10 cellular contexts compared by ENCODE assay signal in the genomic region with DNA sequence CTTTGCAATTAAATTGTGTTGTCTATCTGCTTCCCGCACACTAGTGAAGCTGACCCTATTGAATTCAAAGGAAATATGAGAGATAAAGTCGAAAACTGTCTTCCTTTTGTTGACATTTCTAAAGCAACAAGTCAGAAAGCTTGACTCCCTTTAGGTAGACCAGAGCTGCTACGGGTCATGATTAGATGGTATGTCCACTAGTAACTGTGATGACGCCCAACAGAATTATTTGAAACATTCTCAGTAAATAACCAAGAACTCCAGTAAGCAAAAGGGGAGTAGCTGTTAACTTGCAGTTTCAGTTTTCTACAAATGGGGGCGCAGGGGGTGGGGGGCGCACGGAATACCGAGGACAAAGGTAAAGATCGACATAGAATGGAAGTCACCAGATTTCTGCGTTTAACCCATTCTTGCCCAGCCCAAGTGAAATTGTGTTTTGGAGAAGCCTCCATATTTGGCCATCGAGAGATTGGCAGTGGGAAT. TPM values are rescaled to one million over a fixed set of nuclear protein-coding genes. Genes with fewer than 3 reads are reported as not detected.
DNase-seq lines count a peak whose midpoint lies in the region; ATAC-seq and TF ChIP-seq lines count a peak whose summit lies in the region.
"Had no signal": no experiment of that assay in that cellular context is flagged by ENCODE, and none has a peak within 500 bp of the region (broad histone marks: within the 10 kb centered on the region; RNA-seq: fewer than 3 reads in every experiment).

No MANE protein-coding gene starts in this region.

- DNase-seq in cardiac muscle cell (ENCODE audit: low read depth in 1 of 2, low spot score in 1 of 2) (no peak), left ventricle myocardium superior (no peak), endodermal cell (peak; percentile 76), left lung (no peak), upper lobe of left lung (no peak), mucosa of gallbladder (ENCODE audit: low spot score) (no peak), body of pancreas (no peak)
- DNase-seq: activated T-cell treated with anti-CD3 and anti-CD28 coated beads, Interleukin-2, amount 50 U/mL, for 24 hours; RPMI8226 had no signal

- no peak overlapping the region for H3K27ac ChIP-seq in cardiac muscle cell
- H3K27ac ChIP-seq in endodermal cell (ENCODE audit: low read depth, low read length): no peak overlapping the region
- H3K27ac ChIP-seq in left lung: peak overlapping the region; percentile 29 to 46
- peak overlapping the region; percentile 37 to 84 (median 50) for H3K27ac ChIP-seq in upper lobe of left lung
- H3K27ac ChIP-seq in body of pancreas: no peak overlapping the region

- no peaks in the 10 kb centered on the region for H3K9me3 Mint-ChIP-seq in endodermal cell
- H3K9me3 Mint-ChIP-seq: activated T-cell treated with anti-CD3 and anti-CD28 coated beads, Interleukin-2, amount 50 U/mL, for 24 hours had no signal

- H3K4me1 Mint-ChIP-seq in endodermal cell: peaks cover 25% of the 10 kb centered on the region

- H3K4me3 Mint-ChIP-seq in endodermal cell: no peak overlapping the region
- H3K4me3 Mint-ChIP-seq: activated T-cell treated with anti-CD3 and anti-CD28 coated beads, Interleukin-2, amount 50 U/mL, for 24 hours had no signal

- H3K36me3 ChIP-seq in cardiac muscle cell (no peaks in the 10 kb centered on the region), endodermal cell (ENCODE audit: control insufficient read depth, insufficient read depth, low read length) (peaks cover 6% of the 10 kb centered on the region), left lung (no peaks in the 10 kb centered on the region), upper lobe of left lung (no peaks in the 10 kb centered on the region), body of pancreas (replicated peaks in 1 of 2; ENCODE audit: insufficient read depth in 1 of 2, low read depth in 2 of 2) (no peaks in the 10 kb centered on the region)

- H3K9ac ChIP-seq in endodermal cell (ENCODE audit: extremely low read depth, low read length, poor library complexity, severe bottlenecking): no peak overlapping the region

- H3K4me1 ChIP-seq in cardiac muscle cell (ENCODE audit: low read depth) (no peaks in the 10 kb centered on the region), endodermal cell (ENCODE audit: control insufficient read depth, insufficient read depth, low read length) (peaks cover 2% of the 10 kb centered on the region), left lung (peaks cover 23 to 43% of the 10 kb centered on the region in 2 donors), upper lobe of left lung (peaks cover 41 to 75% (median 62%) of the 10 kb centered on the region in 4 donors), body of pancreas (peaks cover 34% of the 10 kb centered on the region)

- no peak for TF ChIP-seq EP300 in upper lobe of left lung (IDR thresholded peaks at IDR 0.05)

- no peaks in the 10 kb centered on the region for H3K9me3 ChIP-seq in cardiac muscle cell (ENCODE audit: low read depth)
- no peaks in the 10 kb centered on the region for H3K9me3 ChIP-seq in endodermal cell (ENCODE audit: control insufficient read depth, low read length)
- H3K9me3 ChIP-seq in left lung: no peaks in the 10 kb centered on the region
- H3K9me3 ChIP-seq in upper lobe of left lung: no peaks in the 10 kb centered on the region
- no peaks in the 10 kb centered on the region for H3K9me3 ChIP-seq in body of pancreas

- no peaks in the 10 kb centered on the region for H3K27me3 Mint-ChIP-seq in endodermal cell (ENCODE audit: insufficient read depth)

- ATAC-seq in left ventricle myocardium superior (no peak), left lung (no peak), upper lobe of left lung (ENCODE audit: low FRiP score in 2 of 2) (no peak), GM18498 (IDR thresholded peaks at IDR 0.05; ENCODE audit: unreplicated experiment) (no peak), body of pancreas (no peak)

- H3K27me3 ChIP-seq in cardiac muscle cell (no peaks in the 10 kb centered on the region), endodermal cell (ENCODE audit: control insufficient read depth, insufficient read depth, low read length, poor library complexity, severe bottlenecking) (no peaks in the 10 kb centered on the region), left lung (no peaks in the 10 kb centered on the region), upper lobe of left lung (no peaks in the 10 kb centered on the region), body of pancreas (no peaks in the 10 kb centered on the region)

- TF ChIP-seq POLR2A in upper lobe of left lung (IDR thresholded peaks at IDR 0.05) (no peak), body of pancreas (IDR thresholded peaks at IDR 0.05) (no peak)

- intact Hi-C loops in left ventricle myocardium superior (cut with micrococcal nuclease): no loop called here
- intact Hi-C loops in left lung (cut with DNase I): no loop called here
- intact Hi-C loops in body of pancreas (cut with DNase I): no loop called here

- no peaks in the 10 kb centered on the region for H3K36me3 Mint-ChIP-seq in endodermal cell (ENCODE audit: low read depth)

- H3K4me3 ChIP-seq in cardiac muscle cell: no peak overlapping the region
- H3K4me3 ChIP-seq in endodermal cell (ENCODE audit: low read length): no peak overlapping the region
- no peak overlapping the region for H3K4me3 ChIP-seq in left lung
- no peak overlapping the region for H3K4me3 ChIP-seq in upper lobe of left lung
- H3K4me3 ChIP-seq in body of pancreas: no peak overlapping the region

- H3K27ac Mint-ChIP-seq in endodermal cell: no peak overlapping the region
- H3K27ac Mint-ChIP-seq: activated T-cell treated with anti-CD3 and anti-CD28 coated beads, Interleukin-2, amount 50 U/mL, for 24 hours had no signal

- TF ChIP-seq CTCF in cardiac muscle cell (IDR thresholded peaks at IDR 0.05; ENCODE audit: low read depth, low read length): peak; percentile 5
- TF ChIP-seq CTCF in endodermal cell (conservative IDR thresholded peaks at IDR 0.05): peak; percentile 48
- no peak for TF ChIP-seq CTCF in left lung (IDR thresholded peaks at IDR 0.05)
- no peak for TF ChIP-seq CTCF in upper lobe of left lung (IDR thresholded peaks at IDR 0.05)
- no peak for TF ChIP-seq CTCF in body of pancreas (IDR thresholded peaks at IDR 0.05)

- WGBS in endodermal cell (ENCODE audit: insufficient coverage in 1 of 2, insufficient read length in 1 of 2), 2 experiments: 55 to 61% methylated on average over 9 to 11 of the region's 11 CpGs
- WGBS in upper lobe of left lung, 2 donors: 63% methylated on average over 11 of the region's 11 CpGs
- WGBS in body of pancreas, 2 donors: 44 to 51% methylated on average over 11 of the region's 11 CpGs

RNA-seq across cellular contexts. Expression of a gene that starts 56.4 kb away (rescaled TPM):
- total RNA-seq in cardiac muscle cell (4.2 and 5.4 TPM in 2 replicates), left ventricle myocardium superior (26.0 TPM), endodermal cell (10 to 100 TPM; 26.7 to 26.9 TPM), left lung (10 to 100 TPM; 58.0 to 72.9 TPM), upper lobe of left lung (100 to 1,000 TPM in 4 of 6 donors, 10 to 100 TPM in 2; 74.7 to 128 (median 110) TPM), mucosa of gallbladder (153 TPM), body of pancreas (10 to 100 TPM; 41.5 to 64.6 TPM)
- 2.4 and 3.1 TPM in 2 replicates for polyA plus RNA-seq in cardiac muscle cell
- 14.9 TPM for polyA plus RNA-seq in endodermal cell (2013, experiment 1 of 2)
- 15.4 TPM for polyA plus RNA-seq in endodermal cell (2013, experiment 2 of 2)

Comparison
In these comparisons a context has a peak if more than half of its experiments do, and no peak if none do; other contexts are left out.
1. H3K27ac ChIP-seq: peak in left lung (2 of 2) and upper lobe of left lung (4 of 4); none in cardiac muscle cell (single experiment), endodermal cell (single experiment) and body of pancreas (0 of 4).
2. CTCF ChIP-seq: peak in cardiac muscle cell (single experiment) and endodermal cell (single experiment); none in left lung (0 of 2), upper lobe of left lung (0 of 6) and body of pancreas (0 of 7).